8 cellular contexts compared by ENCODE assay signal in the genomic region with DNA sequence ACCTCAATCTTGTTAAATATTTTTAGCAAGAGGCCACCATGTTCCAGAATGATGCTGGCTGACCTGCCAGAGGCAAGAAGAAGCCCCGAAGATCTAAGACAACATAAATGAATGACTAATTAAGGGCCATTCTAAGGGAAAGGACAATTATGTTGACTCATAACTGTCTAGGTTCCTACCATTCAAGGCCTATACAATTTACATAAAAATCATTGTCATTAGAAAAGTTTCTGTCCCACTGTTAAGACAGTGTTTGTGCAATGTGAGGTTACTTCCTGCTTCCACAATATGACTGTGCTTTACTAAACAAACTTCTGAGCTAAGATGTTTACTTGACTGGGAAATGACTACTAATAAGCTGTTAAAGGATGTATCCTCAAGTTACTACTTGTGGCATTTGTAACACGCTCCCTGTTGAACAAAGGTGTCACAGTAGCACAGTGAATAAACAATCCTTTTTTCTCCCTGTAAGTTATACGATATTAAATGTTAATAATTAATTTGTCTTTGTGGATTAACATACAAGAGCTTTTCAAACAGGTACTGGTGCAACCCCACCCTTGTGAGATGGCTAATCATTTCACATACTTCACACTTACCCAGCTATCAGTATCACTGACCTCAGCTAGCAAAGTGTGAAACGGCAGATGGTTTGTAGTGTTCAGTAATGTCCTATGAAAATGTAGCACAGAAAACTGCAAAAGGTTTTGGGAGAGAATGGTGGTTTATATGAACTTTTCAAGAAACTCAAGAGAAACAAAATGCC.
DNase-seq lines count a peak whose midpoint lies in the region; ATAC-seq, FAIRE-seq and TF ChIP-seq lines count a peak whose summit lies in the region.

No MANE protein-coding gene starts in this region.

- DNase-seq in CD8-positive, alpha-beta memory T cell, result peak in 1 of 5 donors; percentile 38
- DNase-seq in left ventricle myocardium inferior, result no peak
- DNase-seq in NCI-H1694 treated with DMSO at 0.1 percent for 48 hours (lab: John Stamatoyannopoulos, UW), result no peak
- DNase-seq in psoas muscle, result no peak
- DNase-seq in SIG-M5 (lab: John Stamatoyannopoulos, UW), result no peak
- DNase-seq in HTR-8/SVneo (ENCODE audit: insufficient read length, low spot score), result no peak

- no peak for TF ChIP-seq CTCF in left ventricle myocardium inferior (IDR thresholded peaks at IDR 0.05; ENCODE audit: borderline replicate concordance)
- TF ChIP-seq CTCF in psoas muscle (IDR thresholded peaks at IDR 0.05), result no peak

- CTCF ChIA-PET in CD8-positive, alpha-beta memory T cell (lab: Charles Lee), result interaction anchor here (1.0 kb wide), 1 partner anchor 98 kb away, joined by 6 read pairs; no protein-coding TSS in a partner anchor

- POLR2A ChIA-PET in CD8-positive, alpha-beta memory T cell (lab: Charles Lee), result interaction anchor here (0.6 kb wide), 1 partner anchor 63 kb away, joined by 3 read pairs; no protein-coding TSS in a partner anchor

- peaks cover 0 to 2% of the 10 kb centered on the region in 2 donors for H3K27me3 Mint-ChIP-seq in CD8-positive, alpha-beta memory T cell

- peak; percentile 58 for ATAC-seq in GM21381 (IDR thresholded peaks at IDR 0.05; ENCODE audit: unreplicated experiment)
- peak; percentile 43 for ATAC-seq in HG03442 (IDR thresholded peaks at IDR 0.05; ENCODE audit: unreplicated experiment)
- ATAC-seq in psoas muscle, result no peak

- H3K4me1 ChIP-seq in CD8-positive, alpha-beta memory T cell (ENCODE audit: insufficient read depth, low read length), result peaks cover 40% of the 10 kb centered on the region
- H3K4me1 ChIP-seq in left ventricle myocardium inferior (peaks cover 49% of the 10 kb centered on the region), psoas muscle (no peaks in the 10 kb centered on the region)

- H3K4me1 Mint-ChIP-seq in CD8-positive, alpha-beta memory T cell, result peaks cover 36 to 60% (median 54%) of the 10 kb centered on the region in 3 donors

- H3K36me3 Mint-ChIP-seq in CD8-positive, alpha-beta memory T cell, result no peaks in the 10 kb centered on the region

- WGBS in psoas muscle, 3 donors, result 83 to 91% (median 86%) methylated on average over 4 of the region's 4 CpGs

- no peak overlapping the region for H3K4me3 ChIP-seq in CD8-positive, alpha-beta memory T cell (ENCODE audit: low read length)
- H3K4me3 ChIP-seq in left ventricle myocardium inferior, result no peak overlapping the region
- H3K4me3 ChIP-seq in psoas muscle, result no peak overlapping the region

- H3K4me3 Mint-ChIP-seq in CD8-positive, alpha-beta memory T cell, result peak overlapping the region in 5 of 7 donors; percentile 25 to 53 (median 39)

- H3K27me3 ChIP-seq in CD8-positive, alpha-beta memory T cell (ENCODE audit: insufficient read depth, low read length, poor library complexity, severe bottlenecking), result no peaks in the 10 kb centered on the region
- H3K27me3 ChIP-seq in left ventricle myocardium inferior (ENCODE audit: low read depth), result no peaks in the 10 kb centered on the region
- H3K27me3 ChIP-seq in psoas muscle (ENCODE audit: insufficient read depth in 3 of 3, low read length in 2 of 3), result peaks cover 0 to 1% (median 0%) of the 10 kb centered on the region in 3 donors

- peak overlapping the region; percentile 74 to 93 (median 88) for H3K27ac Mint-ChIP-seq in CD8-positive, alpha-beta memory T cell

- H3K27ac ChIP-seq in CD8-positive, alpha-beta memory T cell (ENCODE audit: low read depth, low read length), result peak overlapping the region; percentile 58
- peak overlapping the region; percentile 72 for H3K27ac ChIP-seq in left ventricle myocardium inferior (replicated peaks)
- no peak overlapping the region for H3K27ac ChIP-seq in psoas muscle

- H3K36me3 ChIP-seq in CD8-positive, alpha-beta memory T cell (ENCODE audit: insufficient read depth, low read length), result no peaks in the 10 kb centered on the region
- no peaks in the 10 kb centered on the region for H3K36me3 ChIP-seq in left ventricle myocardium inferior
- no peaks in the 10 kb centered on the region for H3K36me3 ChIP-seq in psoas muscle (ENCODE audit: insufficient read depth in 1 of 2, low read depth in 1 of 2)

- FAIRE-seq in HTR-8/SVneo (lab: Jason Lieb, UNC), result no peak

- no peaks in the 10 kb centered on the region for H3K9me3 ChIP-seq in CD8-positive, alpha-beta memory T cell (ENCODE audit: low read length)
- H3K9me3 ChIP-seq in left ventricle myocardium inferior (replicated peaks) (no peaks in the 10 kb centered on the region), psoas muscle (no peaks in the 10 kb centered on the region)

- H3K9me3 Mint-ChIP-seq in CD8-positive, alpha-beta memory T cell, result no peaks in the 10 kb centered on the region

- intact Hi-C loops in left ventricle myocardium inferior (cut with micrococcal nuclease) (no loop called here), psoas muscle (cut with DNase I) (no loop called here)

Comparison
In these comparisons a context has a peak if more than half of its experiments do, and no peak if none do; other contexts are left out.
1. ATAC-seq: peak in GM21381 (single experiment) and HG03442 (single experiment); none in psoas muscle (0 of 4).